ENCODE assay signal across 1 cellular context in genomic region chr14:24959791-24960331, GRCh38.
TF ChIP-seq lines count a peak whose summit lies in the region.

No MANE protein-coding gene starts in this region.

TF ChIP-seq in HepG2, 621 proteins besides CTCF, POLR2A, EP300 and RAD21 (continued from another document and continues in another):
- TF ChIP-seq ARNTL (CRISPR knock-in tag; IDR thresholded peaks at IDR 0.05) = peak; percentile 34; the same call in 1 of the 2 replicates
- TF ChIP-seq ZKSCAN8 (CRISPR knock-in tag; IDR thresholded peaks at IDR 0.05; ENCODE audit: borderline replicate concordance) = peak; percentile 55; the same call in 1 of the 2 replicates
- no peak for TF ChIP-seq AGO2 (optimal IDR thresholded peaks at IDR 0.05; ENCODE audit: low read depth, low read length)
- 0 out of 2 replicates have a peak, but pooled peaks have one; percentile 44 for TF ChIP-seq EED (CRISPR knock-in tag; IDR thresholded peaks at IDR 0.05)
- TF ChIP-seq ZNF337 (CRISPR knock-in tag; IDR thresholded peaks at IDR 0.05; ENCODE audit: borderline replicate concordance, low read depth) = no peak
- no peak; the same call in 1 of the 2 replicates for TF ChIP-seq ZBED4 (CRISPR knock-in tag; IDR thresholded peaks at IDR 0.05; ENCODE audit: borderline replicate concordance)
- no peak for TF ChIP-seq ZNF253 (CRISPR knock-in tag; IDR thresholded peaks at IDR 0.05; ENCODE audit: borderline replicate concordance)
- TF ChIP-seq, protein P1, sequence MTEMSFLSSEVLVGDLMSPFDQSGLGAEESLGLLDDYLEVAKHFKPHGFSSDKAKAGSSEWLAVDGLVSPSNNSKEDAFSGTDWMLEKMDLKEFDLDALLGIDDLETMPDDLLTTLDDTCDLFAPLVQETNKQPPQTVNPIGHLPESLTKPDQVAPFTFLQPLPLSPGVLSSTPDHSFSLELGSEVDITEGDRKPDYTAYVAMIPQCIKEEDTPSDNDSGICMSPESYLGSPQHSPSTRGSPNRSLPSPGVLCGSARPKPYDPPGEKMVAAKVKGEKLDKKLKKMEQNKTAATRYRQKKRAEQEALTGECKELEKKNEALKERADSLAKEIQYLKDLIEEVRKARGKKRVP (CRISPR knock-in tag; IDR thresholded peaks at IDR 0.05) = peak in 1 of 2 experiments; percentile 29; a peak in 1 of 4 replicates
- no peak for TF ChIP-seq ZNF7 (CRISPR knock-in tag; IDR thresholded peaks at IDR 0.05)
- TF ChIP-seq, protein P2, sequence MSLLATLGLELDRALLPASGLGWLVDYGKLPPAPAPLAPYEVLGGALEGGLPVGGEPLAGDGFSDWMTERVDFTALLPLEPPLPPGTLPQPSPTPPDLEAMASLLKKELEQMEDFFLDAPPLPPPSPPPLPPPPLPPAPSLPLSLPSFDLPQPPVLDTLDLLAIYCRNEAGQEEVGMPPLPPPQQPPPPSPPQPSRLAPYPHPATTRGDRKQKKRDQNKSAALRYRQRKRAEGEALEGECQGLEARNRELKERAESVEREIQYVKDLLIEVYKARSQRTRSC (CRISPR knock-in tag; IDR thresholded peaks at IDR 0.05; ENCODE audit: low read depth) = no peak
- TF ChIP-seq JUND (CRISPR knock-in tag; IDR thresholded peaks at IDR 0.05) = no peak
- TF ChIP-seq, protein P3, sequence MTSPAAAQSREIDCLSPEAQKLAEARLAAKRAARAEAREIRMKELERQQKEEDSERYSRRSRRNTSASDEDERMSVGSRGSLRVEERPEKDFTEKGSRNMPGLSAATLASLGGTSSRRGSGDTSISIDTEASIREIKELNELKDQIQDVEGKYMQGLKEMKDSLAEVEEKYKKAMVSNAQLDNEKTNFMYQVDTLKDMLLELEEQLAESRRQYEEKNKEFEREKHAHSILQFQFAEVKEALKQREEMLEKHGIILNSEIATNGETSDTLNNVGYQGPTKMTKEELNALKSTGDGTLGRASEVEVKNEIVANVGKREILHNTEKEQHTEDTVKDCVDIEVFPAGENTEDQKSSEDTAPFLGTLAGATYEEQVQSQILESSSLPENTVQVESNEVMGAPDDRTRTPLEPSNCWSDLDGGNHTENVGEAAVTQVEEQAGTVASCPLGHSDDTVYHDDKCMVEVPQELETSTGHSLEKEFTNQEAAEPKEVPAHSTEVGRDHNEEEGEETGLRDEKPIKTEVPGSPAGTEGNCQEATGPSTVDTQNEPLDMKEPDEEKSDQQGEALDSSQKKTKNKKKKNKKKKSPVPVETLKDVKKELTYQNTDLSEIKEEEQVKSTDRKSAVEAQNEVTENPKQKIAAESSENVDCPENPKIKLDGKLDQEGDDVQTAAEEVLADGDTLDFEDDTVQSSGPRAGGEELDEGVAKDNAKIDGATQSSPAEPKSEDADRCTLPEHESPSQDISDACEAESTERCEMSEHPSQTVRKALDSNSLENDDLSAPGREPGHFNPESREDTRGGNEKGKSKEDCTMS (CRISPR knock-in tag; conservative IDR thresholded peaks at IDR 0.05) = no peak
- 0 out of 2 replicates have a peak, but pooled peaks have one; percentile 52 for TF ChIP-seq CBX5 (CRISPR knock-in tag; IDR thresholded peaks at IDR 0.05; ENCODE audit: borderline replicate concordance)
- TF ChIP-seq NFRKB (IDR thresholded peaks at IDR 0.05) = no peak
- TF ChIP-seq FOXA1 (IDR thresholded peaks at IDR 0.05) = no peak
- TF ChIP-seq FOXA1 (CRISPR knock-in tag; IDR thresholded peaks at IDR 0.05) = no peak
- no peak for TF ChIP-seq SMARCC2 (IDR thresholded peaks at IDR 0.05)
- TF ChIP-seq NFIC (IDR thresholded peaks at IDR 0.05; ENCODE audit: low read length) = no peak
- TF ChIP-seq MEIS1 (CRISPR knock-in tag; IDR thresholded peaks at IDR 0.05; ENCODE audit: borderline replicate concordance) = no peak
- TF ChIP-seq, protein P4, sequence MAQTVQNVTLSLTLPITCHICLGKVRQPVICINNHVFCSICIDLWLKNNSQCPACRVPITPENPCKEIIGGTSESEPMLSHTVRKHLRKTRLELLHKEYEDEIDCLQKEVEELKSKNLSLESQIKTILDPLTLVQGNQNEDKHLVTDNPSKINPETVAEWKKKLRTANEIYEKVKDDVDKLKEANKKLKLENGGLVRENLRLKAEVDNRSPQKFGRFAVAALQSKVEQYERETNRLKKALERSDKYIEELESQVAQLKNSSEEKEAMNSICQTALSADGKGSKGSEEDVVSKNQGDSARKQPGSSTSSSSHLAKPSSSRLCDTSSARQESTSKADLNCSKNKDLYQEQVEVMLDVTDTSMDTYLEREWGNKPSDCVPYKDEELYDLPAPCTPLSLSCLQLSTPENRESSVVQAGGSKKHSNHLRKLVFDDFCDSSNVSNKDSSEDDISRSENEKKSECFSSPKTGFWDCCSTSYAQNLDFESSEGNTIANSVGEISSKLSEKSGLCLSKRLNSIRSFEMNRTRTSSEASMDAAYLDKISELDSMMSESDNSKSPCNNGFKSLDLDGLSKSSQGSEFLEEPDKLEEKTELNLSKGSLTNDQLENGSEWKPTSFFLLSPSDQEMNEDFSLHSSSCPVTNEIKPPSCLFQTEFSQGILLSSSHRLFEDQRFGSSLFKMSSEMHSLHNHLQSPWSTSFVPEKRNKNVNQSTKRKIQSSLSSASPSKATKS (CRISPR knock-in tag; IDR thresholded peaks at IDR 0.05) = no peak
- TF ChIP-seq, protein P5, sequence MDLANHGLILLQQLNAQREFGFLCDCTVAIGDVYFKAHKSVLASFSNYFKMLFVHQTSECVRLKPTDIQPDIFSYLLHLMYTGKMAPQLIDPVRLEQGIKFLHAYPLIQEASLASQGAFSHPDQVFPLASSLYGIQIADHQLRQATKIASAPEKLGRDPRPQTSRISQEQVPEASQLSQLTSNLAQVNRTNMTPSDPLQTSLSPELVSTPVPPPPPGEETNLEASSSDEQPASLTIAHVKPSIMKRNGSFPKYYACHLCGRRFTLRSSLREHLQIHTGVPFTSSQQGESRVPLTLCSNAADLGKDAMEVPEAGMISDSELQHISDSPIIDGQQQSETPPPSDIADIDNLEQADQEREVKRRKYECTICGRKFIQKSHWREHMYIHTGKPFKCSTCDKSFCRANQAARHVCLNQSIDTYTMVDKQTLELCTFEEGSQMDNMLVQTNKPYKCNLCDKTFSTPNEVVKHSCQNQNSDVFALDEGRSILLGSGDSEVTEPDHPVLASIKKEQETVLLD (CRISPR knock-in tag; IDR thresholded peaks at IDR 0.05; ENCODE audit: low read depth) = no peak
- TF ChIP-seq, protein P6, sequence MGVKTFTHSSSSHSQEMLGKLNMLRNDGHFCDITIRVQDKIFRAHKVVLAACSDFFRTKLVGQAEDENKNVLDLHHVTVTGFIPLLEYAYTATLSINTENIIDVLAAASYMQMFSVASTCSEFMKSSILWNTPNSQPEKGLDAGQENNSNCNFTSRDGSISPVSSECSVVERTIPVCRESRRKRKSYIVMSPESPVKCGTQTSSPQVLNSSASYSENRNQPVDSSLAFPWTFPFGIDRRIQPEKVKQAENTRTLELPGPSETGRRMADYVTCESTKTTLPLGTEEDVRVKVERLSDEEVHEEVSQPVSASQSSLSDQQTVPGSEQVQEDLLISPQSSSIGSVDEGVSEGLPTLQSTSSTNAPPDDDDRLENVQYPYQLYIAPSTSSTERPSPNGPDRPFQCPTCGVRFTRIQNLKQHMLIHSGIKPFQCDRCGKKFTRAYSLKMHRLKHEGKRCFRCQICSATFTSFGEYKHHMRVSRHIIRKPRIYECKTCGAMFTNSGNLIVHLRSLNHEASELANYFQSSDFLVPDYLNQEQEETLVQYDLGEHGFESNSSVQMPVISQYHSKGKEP (CRISPR knock-in tag; IDR thresholded peaks at IDR 0.05) = no peak
- no peak for TF ChIP-seq POLR2G (IDR thresholded peaks at IDR 0.05; ENCODE audit: low read depth, low read length)
- TF ChIP-seq, protein P7, sequence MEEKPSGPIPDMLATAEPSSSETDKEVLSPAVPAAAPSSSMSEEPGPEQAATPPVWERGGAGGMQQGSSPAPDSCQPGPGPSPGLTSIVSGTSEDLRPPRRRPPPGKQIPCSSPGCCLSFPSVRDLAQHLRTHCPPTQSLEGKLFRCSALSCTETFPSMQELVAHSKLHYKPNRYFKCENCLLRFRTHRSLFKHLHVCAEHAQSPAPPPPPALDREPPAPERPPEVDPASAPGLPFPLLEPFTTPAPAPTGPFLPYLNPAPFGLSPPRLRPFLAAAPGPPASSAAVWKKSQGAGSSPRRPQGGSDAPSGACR (CRISPR knock-in tag; IDR thresholded peaks at IDR 0.05) = no peak
- TF ChIP-seq REPIN1 (CRISPR knock-in tag; IDR thresholded peaks at IDR 0.05; ENCODE audit: borderline replicate concordance, low read depth) = 0 out of 2 replicates have a peak, but pooled peaks have one; percentile 33
- no peak for TF ChIP-seq TFDP2 (CRISPR knock-in tag; IDR thresholded peaks at IDR 0.05)
- peak; percentile 84 for TF ChIP-seq TBX2 (CRISPR knock-in tag; IDR thresholded peaks at IDR 0.05; ENCODE audit: borderline replicate concordance)
- no peak for TF ChIP-seq GATA4 (IDR thresholded peaks at IDR 0.05; ENCODE audit: borderline replicate concordance, low read depth)
- peak; percentile 66; the same call in 1 of the 2 replicates for TF ChIP-seq ZNF335 (CRISPR knock-in tag; IDR thresholded peaks at IDR 0.05)
- TF ChIP-seq, protein P8, sequence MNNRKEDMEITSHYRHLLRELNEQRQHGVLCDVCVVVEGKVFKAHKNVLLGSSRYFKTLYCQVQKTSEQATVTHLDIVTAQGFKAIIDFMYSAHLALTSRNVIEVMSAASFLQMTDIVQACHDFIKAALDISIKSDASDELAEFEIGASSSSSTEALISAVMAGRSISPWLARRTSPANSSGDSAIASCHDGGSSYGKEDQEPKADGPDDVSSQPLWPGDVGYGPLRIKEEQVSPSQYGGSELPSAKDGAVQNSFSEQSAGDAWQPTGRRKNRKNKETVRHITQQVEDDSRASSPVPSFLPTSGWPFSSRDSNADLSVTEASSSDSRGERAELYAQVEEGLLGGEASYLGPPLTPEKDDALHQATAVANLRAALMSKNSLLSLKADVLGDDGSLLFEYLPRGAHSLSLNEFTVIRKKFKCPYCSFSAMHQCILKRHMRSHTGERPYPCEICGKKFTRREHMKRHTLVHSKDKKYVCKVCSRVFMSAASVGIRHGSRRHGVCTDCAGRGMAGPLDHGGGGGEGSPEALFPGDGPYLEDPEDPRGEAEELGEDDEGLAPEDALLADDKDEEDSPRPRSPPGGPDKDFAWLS (CRISPR knock-in tag; IDR thresholded peaks at IDR 0.05; ENCODE audit: borderline replicate concordance) = no peak
- TF ChIP-seq ARID4A (CRISPR knock-in tag; IDR thresholded peaks at IDR 0.05; ENCODE audit: borderline replicate concordance) = no peak; the same call in 1 of the 2 replicates
- no peak for TF ChIP-seq MLLT10 (CRISPR knock-in tag; IDR thresholded peaks at IDR 0.05)
- no peak for TF ChIP-seq HCFC1 (IDR thresholded peaks at IDR 0.05; ENCODE audit: low read depth, low read length)
- TF ChIP-seq IRF2 (CRISPR knock-in tag; IDR thresholded peaks at IDR 0.05) = peak; percentile 54; the same call in 1 of the 2 replicates
